ENCODE assay signal across 11 cellular contexts in genomic region chr17:38508570-38508950, GRCh38.
DNase-seq lines count a peak whose midpoint lies in the region; ATAC-seq and TF ChIP-seq lines count a peak whose summit lies in the region.
"Had no signal": no experiment of that assay in that cellular context is flagged by ENCODE, and none has a peak within 500 bp of the region (broad histone marks: within the 10 kb centered on the region; RNA-seq: fewer than 3 reads in every experiment).

No MANE protein-coding gene starts in this region.

- WGBS in mesenchymal stem cell, result 82% methylated on average over 6 of the region's 6 CpGs

- H3K79me1 ChIP-seq in mesenchymal stem cell (replicated peaks; ENCODE audit: low read length, poor library complexity, severe bottlenecking), result peaks cover 5% of the 10 kb centered on the region

- no peak overlapping the region for H2BK15ac ChIP-seq in mesenchymal stem cell (ENCODE audit: low read depth, poor library complexity, severe bottlenecking)

- H3K4ac ChIP-seq in mesenchymal stem cell (ENCODE audit: low read depth in 1 of 2, low read length in 2 of 2), result no peak overlapping the region

- H3K18ac ChIP-seq in mesenchymal stem cell (ENCODE audit: low read depth in 1 of 2, low read length in 2 of 2), result no peak overlapping the region

- H3K4me1 Mint-ChIP-seq in CD8-positive, alpha-beta memory T cell, result peaks cover 5 to 19% (median 9%) of the 10 kb centered on the region in 3 donors
- H3K4me1 Mint-ChIP-seq in chondrocyte (ENCODE audit: low read depth), result peaks cover 37% of the 10 kb centered on the region
- peaks cover 7 to 11% of the 10 kb centered on the region in 2 donors for H3K4me1 Mint-ChIP-seq in natural killer cell treated with Interleukin-12 subunit alpha and Interleukin-12 subunit beta and Interleukin-15 and Interleukin-18, amount 100 ng/mL, for 72 hours (ENCODE audit: low read depth in 2 of 2)

- H3K9ac ChIP-seq in mesenchymal stem cell (ENCODE audit: low read length), result no peak overlapping the region

- H2AFZ ChIP-seq in mesenchymal stem cell (ENCODE audit: low read depth, low read length), result no peak overlapping the region

- no peaks in the 10 kb centered on the region for H3K36me3 ChIP-seq in CD8-positive, alpha-beta memory T cell (ENCODE audit: insufficient read depth, low read length)
- peaks cover 37 to 40% of the 10 kb centered on the region in 2 experiments for H3K36me3 ChIP-seq in mesenchymal stem cell (ENCODE audit: control insufficient read depth in 1 of 2, insufficient read depth in 2 of 2, low read depth in 1 of 2, low read length in 2 of 2)

- no peak overlapping the region for H2BK5ac ChIP-seq in mesenchymal stem cell (ENCODE audit: low read depth, low read length, poor library complexity, severe bottlenecking)

- no peak overlapping the region for H3K14ac ChIP-seq in mesenchymal stem cell (ENCODE audit: low read length in 2 of 2)

- no peak overlapping the region for H3K4me3 ChIP-seq in CD8-positive, alpha-beta memory T cell (ENCODE audit: low read length)
- H3K4me3 ChIP-seq in mesenchymal stem cell (ENCODE audit: insufficient read depth in 1 of 2, low read depth in 1 of 2, low read length in 2 of 2), result no peak overlapping the region
- H3K4me3 ChIP-seq: spleen, vagina had no signal

- H3K27me3 Mint-ChIP-seq in CD8-positive, alpha-beta memory T cell, result peaks cover 39 to 54% of the 10 kb centered on the region in 2 donors
- H3K27me3 Mint-ChIP-seq in chondrocyte (ENCODE audit: low read depth), result no peaks in the 10 kb centered on the region
- peaks cover 26 to 37% of the 10 kb centered on the region in 2 donors for H3K27me3 Mint-ChIP-seq in natural killer cell treated with Interleukin-12 subunit alpha and Interleukin-12 subunit beta and Interleukin-15 and Interleukin-18, amount 100 ng/mL, for 72 hours

- POLR2A ChIA-PET in CD8-positive, alpha-beta memory T cell (lab: Charles Lee), result no interaction called here

- CTCF ChIA-PET in CD8-positive, alpha-beta memory T cell (lab: Charles Lee), result interaction anchor here (1.2 kb wide), 1 partner anchor 49 kb away, joined by 3 read pairs; no protein-coding TSS in a partner anchor

- no peak overlapping the region for H3K4me2 ChIP-seq in mesenchymal stem cell (ENCODE audit: low read length, poor library complexity, severe bottlenecking)

- no peak overlapping the region for H2BK12ac ChIP-seq in mesenchymal stem cell (ENCODE audit: low read length in 2 of 2)

- H3K27ac Mint-ChIP-seq in CD8-positive, alpha-beta memory T cell, result peak overlapping the region in 2 of 8 donors; percentile 19 to 68
- peak overlapping the region; percentile 94 for H3K27ac Mint-ChIP-seq in chondrocyte (ENCODE audit: unreplicated experiment)
- H3K27ac Mint-ChIP-seq in natural killer cell treated with Interleukin-12 subunit alpha and Interleukin-12 subunit beta and Interleukin-15 and Interleukin-18, amount 100 ng/mL, for 72 hours, result no peak overlapping the region

- no peaks in the 10 kb centered on the region for H3K4me1 ChIP-seq in CD8-positive, alpha-beta memory T cell (ENCODE audit: insufficient read depth, low read length)
- H3K4me1 ChIP-seq in mesenchymal stem cell (ENCODE audit: control insufficient read depth, insufficient read depth, low read depth, low read length), result peaks cover 41% of the 10 kb centered on the region

- no peaks in the 10 kb centered on the region for H3K9me3 ChIP-seq in CD8-positive, alpha-beta memory T cell (ENCODE audit: low read length)
- no peaks in the 10 kb centered on the region for H3K9me3 ChIP-seq in mesenchymal stem cell (ENCODE audit: control insufficient read depth, low read length)
- H3K9me3 ChIP-seq: spleen, vagina had no signal

- no peak overlapping the region for H2BK120ac ChIP-seq in mesenchymal stem cell (ENCODE audit: low read depth, low read length)

- no peaks in the 10 kb centered on the region for H3K36me3 Mint-ChIP-seq in CD8-positive, alpha-beta memory T cell
- H3K36me3 Mint-ChIP-seq in chondrocyte (ENCODE audit: low read depth), result peaks cover 14% of the 10 kb centered on the region
- no peaks in the 10 kb centered on the region for H3K36me3 Mint-ChIP-seq in natural killer cell treated with Interleukin-12 subunit alpha and Interleukin-12 subunit beta and Interleukin-15 and Interleukin-18, amount 100 ng/mL, for 72 hours

- no peak for TF ChIP-seq CTCF in chondrocyte (IDR thresholded peaks at IDR 0.05)

- ATAC-seq in natural killer cell treated with Interleukin-12 subunit alpha and Interleukin-12 subunit beta and Interleukin-15 and Interleukin-18, amount 100 ng/mL, for 72 hours, result no peak

- no peak for DNase-seq in CD8-positive, alpha-beta memory T cell
- DNase-seq in HT-29 (ENCODE audit: low spot score), result peak; percentile 73
- no peak for DNase-seq in chondrocyte (ENCODE audit: low spot score)
- no peak for DNase-seq in natural killer cell treated with Interleukin-12 subunit alpha and Interleukin-12 subunit beta and Interleukin-15 and Interleukin-18, amount 100 ng/mL, for 72 hours (ENCODE audit: low spot score)
- no peak for DNase-seq in NCI-H2107 (lab: John Stamatoyannopoulos, UW)
- DNase-seq in NCI-H748 (lab: John Stamatoyannopoulos, UW; ENCODE audit: unreplicated experiment), result no peak
- no peak for DNase-seq in NCI-H1105 treated with DMSO at 0.1 percent for 48 hours (lab: John Stamatoyannopoulos, UW)
- no peak for DNase-seq in mesenchymal stem cell
- DNase-seq: NCI-H446 had no signal

- no peak overlapping the region for H4K8ac ChIP-seq in mesenchymal stem cell (ENCODE audit: low read length)

- peak overlapping the region in 4 of 7 donors; percentile 5 to 67 (median 44) for H3K4me3 Mint-ChIP-seq in CD8-positive, alpha-beta memory T cell
- peak overlapping the region; percentile 23 for H3K4me3 Mint-ChIP-seq in chondrocyte (ENCODE audit: unreplicated experiment)
- H3K4me3 Mint-ChIP-seq in natural killer cell treated with Interleukin-12 subunit alpha and Interleukin-12 subunit beta and Interleukin-15 and Interleukin-18, amount 100 ng/mL, for 72 hours, result peak overlapping the region; percentile 24

- H3K9me3 Mint-ChIP-seq in CD8-positive, alpha-beta memory T cell, result no peaks in the 10 kb centered on the region
- H3K9me3 Mint-ChIP-seq in chondrocyte (ENCODE audit: low read depth), result no peaks in the 10 kb centered on the region
- H3K9me3 Mint-ChIP-seq in natural killer cell treated with Interleukin-12 subunit alpha and Interleukin-12 subunit beta and Interleukin-15 and Interleukin-18, amount 100 ng/mL, for 72 hours, result no peaks in the 10 kb centered on the region

- H4K91ac ChIP-seq in mesenchymal stem cell (ENCODE audit: low read length), result no peak overlapping the region

- H3K27ac ChIP-seq in CD8-positive, alpha-beta memory T cell (ENCODE audit: low read depth, low read length), result no peak overlapping the region
- H3K27ac ChIP-seq in mesenchymal stem cell (ENCODE audit: low read length, poor library complexity, severe bottlenecking), result no peak overlapping the region
- H3K27ac ChIP-seq: vagina had no signal

- H2AK5ac ChIP-seq in mesenchymal stem cell (ENCODE audit: low read length, severe bottlenecking), result no peak overlapping the region

- H3K23ac ChIP-seq in mesenchymal stem cell (ENCODE audit: low read length in 2 of 2), result no peak overlapping the region

- H3K27me3 ChIP-seq in CD8-positive, alpha-beta memory T cell (ENCODE audit: insufficient read depth, low read length, poor library complexity, severe bottlenecking), result peaks cover 11% of the 10 kb centered on the region
- no peaks in the 10 kb centered on the region for H3K27me3 ChIP-seq in mesenchymal stem cell (ENCODE audit: control insufficient read depth in 1 of 2, insufficient read depth in 1 of 2, low read length in 2 of 2)
- H3K27me3 ChIP-seq: vagina had no signal
